14 cellular contexts compared by ENCODE assay signal in genomic region chr9:18490591-18491370, GRCh38. TPM values are rescaled to one million over a fixed set of nuclear protein-coding genes. Genes with fewer than 3 reads are reported as not detected.
A peak's percentile ranks its signal among the peaks of the same experiment; 100 is the strongest.
DNase-seq lines count a peak whose midpoint lies in the region; ATAC-seq, FAIRE-seq and TF ChIP-seq lines count a peak whose summit lies in the region.
"Had no signal": no experiment of that assay in that cellular context is flagged by ENCODE, and none has a peak within 500 bp of the region (broad histone marks: within the 10 kb centered on the region; RNA-seq: fewer than 3 reads in every experiment).

No MANE protein-coding gene starts in this region.

- H3K4me1 ChIP-seq in left lung = no peaks in the 10 kb centered on the region
- H3K4me1 ChIP-seq: upper lobe of left lung had no signal

- H3K27me3 ChIP-seq in left lung = no peaks in the 10 kb centered on the region
- H3K27me3 ChIP-seq: upper lobe of left lung had no signal

- no peaks in the 10 kb centered on the region for H3K36me3 ChIP-seq in left lung
- H3K36me3 ChIP-seq: upper lobe of left lung had no signal

- TF ChIP-seq CTCF in left lung (IDR thresholded peaks at IDR 0.05) = no peak

- no peak overlapping the region for H3K27ac ChIP-seq in left lung
- H3K27ac ChIP-seq: upper lobe of left lung had no signal

- DNase-seq in NCI-H1092 treated with DMSO at 0.1 percent for 48 hours (lab: John Stamatoyannopoulos, UW) = peak; percentile 74
- DNase-seq in NCI-H1092 (lab: John Stamatoyannopoulos, UW) = no peak
- DNase-seq in brain pericyte (ENCODE audit: low read depth, low spot score) = peak; percentile 65
- DNase-seq in left lung = no peak
- peak; percentile 63 for DNase-seq in urothelium cell line (ENCODE audit: low spot score)
- DNase-seq in NCI-H446 (lab: John Stamatoyannopoulos, UW) = no peak
- DNase-seq in erythroblast (lab: John Stamatoyannopoulos, UW) = no peak
- DNase-seq: 8988T; activated T-cell treated with anti-CD3 and anti-CD28 coated beads, Interleukin-2, amount 50 U/mL, for 4 hours; glutamatergic neuron; small intestine; upper lobe of left lung had no signal

- no peaks in the 10 kb centered on the region for H3K9me3 ChIP-seq in left lung
- H3K9me3 ChIP-seq: upper lobe of left lung had no signal

- no peak overlapping the region for H3K4me3 ChIP-seq in left lung
- H3K4me3 ChIP-seq: GM12878, upper lobe of left lung had no signal

- peak; percentile 41 for ATAC-seq in left lung
- no peak for ATAC-seq in GM18858 (IDR thresholded peaks at IDR 0.05; ENCODE audit: unreplicated experiment)
- ATAC-seq: activated T-cell treated with anti-CD3 and anti-CD28 coated beads, Interleukin-2, amount 50 U/mL, for 4 hours; GM12878 had no signal

- intact Hi-C loops in left lung (cut with DNase I) = no loop called here

- no peak for FAIRE-seq in urothelium cell line (lab: Jason Lieb, UNC)
- FAIRE-seq: GM12878, small intestine had no signal

- TF ChIP-seq POLR2A in erythroblast (IDR thresholded peaks at IDR 0.05; ENCODE audit: low read length) = no peak

RNA-seq across cellular contexts. Expression of gene ADAMTSL1, which starts 16.8 kb away (rescaled TPM):
- 1 to 10 TPM; 3.0 to 3.1 TPM for total RNA-seq in left lung
- total RNA-seq: activated T-cell treated with anti-CD3 and anti-CD28 coated beads, Interleukin-2, amount 50 U/mL, for 4 hours had no signal

Comparison
In these comparisons a context has a peak if more than half of its experiments do, and no peak if none do; other contexts are left out.
1. DNase-seq: peak in NCI-H1092 treated with DMSO at 0.1 percent for 48 hours (single experiment), brain pericyte (single experiment) and urothelium cell line (single experiment); none in NCI-H1092 (single experiment), left lung (0 of 2), NCI-H446 (0 of 2) and erythroblast (0 of 2).